13 cellular contexts compared by ENCODE assay signal in genomic region chr9:132644251-132644650, GRCh38. TPM values are rescaled to one million over a fixed set of nuclear protein-coding genes. Genes with fewer than 3 reads are reported as not detected.
DNase-seq lines count a peak whose midpoint lies in the region; ATAC-seq, FAIRE-seq and TF ChIP-seq lines count a peak whose summit lies in the region.
"Had no signal": no experiment of that assay in that cellular context is flagged by ENCODE, and none has a peak within 500 bp of the region (broad histone marks: within the 10 kb centered on the region; RNA-seq: fewer than 3 reads in every experiment).

No MANE protein-coding gene starts in this region.

- no peak for TF ChIP-seq POLR2A in A549 (IDR thresholded peaks at IDR 0.05; ENCODE audit: low read length)

- FAIRE-seq in A549 (lab: Jason Lieb, UNC), result no peak

- CTCF ChIA-PET in A549 (lab: Yijun Ruan, JAX), result interaction anchor here (0.7 to 1.6 kb wide), 4 partner anchors 9 to 224 kb away, joined by 3 to 5 read pairs (median 4); no protein-coding TSS in a partner anchor

- POLR2A ChIA-PET in A549 (lab: Yijun Ruan, JAX), result no interaction called here

- no peaks in the 10 kb centered on the region for H3K4me1 ChIP-seq in A549
- H3K4me1 ChIP-seq: adrenal gland had no signal

- no peak for TF ChIP-seq RAD21 in A549 (conservative IDR thresholded peaks at IDR 0.05 in 1 of 2, IDR thresholded peaks at IDR 0.05 in 1 of 2)

- H3K9me3 ChIP-seq in A549, result no peaks in the 10 kb centered on the region
- H3K9me3 ChIP-seq: adrenal gland had no signal

- H3K4me2 ChIP-seq in A549, result no peak overlapping the region

- TF ChIP-seq EP300 in A549 (IDR thresholded peaks at IDR 0.05), result no peak

- peak; percentile 25 to 38 for DNase-seq in A549 (ENCODE audit: low read depth in 1 of 2, low spot score in 1 of 2)
- DNase-seq in NCI-H1694 (lab: John Stamatoyannopoulos, UW), result peak; percentile 53
- peak; percentile 7 for DNase-seq in dermis blood vessel endothelial cell
- DNase-seq in mesenteric fat pad (ENCODE audit: low spot score), result no peak
- DNase-seq in NCI-H526 treated with DMSO at 0.1 percent for 48 hours (lab: John Stamatoyannopoulos, UW), result no peak
- DNase-seq: activated CD4-positive, alpha-beta T cell treated with anti-CD3 and anti-CD28 coated beads, Interleukin-2, amount 50 U/mL, for 1 hour; adrenal gland; NCI-H1092 had no signal

- ATAC-seq in A549, result peak; percentile 81 to 89; a peak in 4 of 6 replicates
- ATAC-seq in GM18873 (IDR thresholded peaks at IDR 0.05; ENCODE audit: low FRiP score, unreplicated experiment), result no peak
- ATAC-seq in GM19397 (IDR thresholded peaks at IDR 0.05; ENCODE audit: unreplicated experiment), result no peak
- ATAC-seq: esophagus mucosa, Right ventricle myocardium inferior had no signal

- H3K4me3 ChIP-seq in A549, result no peak overlapping the region
- H3K4me3 ChIP-seq: adrenal gland had no signal

- TF ChIP-seq CTCF in A549 (IDR thresholded peaks at IDR 0.05), result no peak; the same call in 2 of the 3 replicates
- TF ChIP-seq CTCF in GM12873 (IDR thresholded peaks at IDR 0.05; ENCODE audit: insufficient read depth, low read depth, low read length, missing control alignments), result peak; percentile 53

- H3K27ac ChIP-seq in A549, result no peak overlapping the region
- H3K27ac ChIP-seq: adrenal gland had no signal

- 88% methylated on average over 3 of the region's 3 CpGs for WGBS in A549 (ENCODE audit: missing lambda C conversion rate)

TF ChIP-seq in A549, 52 proteins besides CTCF, POLR2A, EP300 and RAD21:
- TF ChIP-seq HES2 (IDR thresholded peaks at IDR 0.05) (no peak), REST (IDR thresholded peaks at IDR 0.05) (no peak), FOSB (CRISPR knock-in tag; IDR thresholded peaks at IDR 0.05) (no peak), RARB (CRISPR knock-in tag; IDR thresholded peaks at IDR 0.05) (no peak), ELK1 (IDR thresholded peaks at IDR 0.05; ENCODE audit: low read depth, low read length) (no peak), ATOH8 (CRISPR knock-in tag; IDR thresholded peaks at IDR 0.05; ENCODE audit: low read depth) (no peak), HMGXB4 (CRISPR knock-in tag; IDR thresholded peaks at IDR 0.05; ENCODE audit: borderline replicate concordance) (no peak), NFE2L2 (conservative IDR thresholded peaks at IDR 0.05; ENCODE audit: low read length) (no peak), CBX8 (IDR thresholded peaks at IDR 0.05) (no peak), CEBPB (IDR thresholded peaks at IDR 0.05) (no peak), EHMT2 (IDR thresholded peaks at IDR 0.05; ENCODE audit: low read depth) (no peak), PHF8 (IDR thresholded peaks at IDR 0.05; ENCODE audit: borderline replicate concordance, low read depth) (no peak), HDAC2 (IDR thresholded peaks at IDR 0.05) (no peak)
TF ChIP-seq in A549: peak in this region for 0.

RNA-seq across cellular contexts. Expression of gene DDX31, which starts 25.5 kb away (rescaled TPM):
- polyA plus RNA-seq in A549 (2011; rRNA removed) (28.3 and 30.1 TPM in 2 replicates), A549 (2017; fragmentation: RNase III; extraction: RNeasy Plus Mini Kit Qiagen cat#74134 plus additional on column Dnase treatment) (19.3 to 21.4 TPM (median 20.0 TPM) in 3 replicates)
- polyA plus RNA-seq in A549 (2012; cell fraction: cytosol; rRNA removed), result 15.3 and 17.2 TPM in 2 replicates
- 20.5 and 25.5 TPM in 2 replicates for polyA plus RNA-seq in A549 (2012; cell fraction: nucleus; rRNA removed)
- polyA minus RNA-seq in A549 (2011; rRNA and poly(A)+ RNA removed), result 27.3 and 28.1 TPM in 2 replicates
- total RNA-seq in dermis blood vessel endothelial cell (13.1 and 15.0 TPM in 2 replicates), mesenteric fat pad (12.7 TPM)

RNA-seq across cellular contexts. Expression of gene GTF3C4, which starts 26.0 kb away (rescaled TPM):
- polyA plus RNA-seq in A549 (2011; rRNA removed) (9.0 and 13.1 TPM in 2 replicates), A549 (2017; fragmentation: RNase III; extraction: RNeasy Plus Mini Kit Qiagen cat#74134 plus additional on column Dnase treatment) (15.2 to 15.8 TPM (median 15.4 TPM) in 3 replicates)
- 3.4 and 4.4 TPM in 2 replicates for polyA plus RNA-seq in A549 (2012; cell fraction: cytosol; rRNA removed)
- polyA plus RNA-seq in A549 (2012; cell fraction: nucleus; rRNA removed), result 2.9 and 3.1 TPM in 2 replicates
- 11.4 and 12.6 TPM in 2 replicates for polyA minus RNA-seq in A549 (2011; rRNA and poly(A)+ RNA removed)
- total RNA-seq in dermis blood vessel endothelial cell (13.1 and 20.1 TPM in 2 replicates), mesenteric fat pad (9.5 TPM)

Comparison
In these comparisons a context has a peak if more than half of its experiments do, and no peak if none do; other contexts are left out.
1. ATAC-seq: peak in A549 (2 of 2); none in GM18873 (single experiment) and GM19397 (single experiment).
2. DNase-seq: peak in A549 (2 of 2), NCI-H1694 (single experiment) and dermis blood vessel endothelial cell (single experiment); none in mesenteric fat pad (single experiment) and NCI-H526 treated with DMSO at 0.1 percent for 48 hours (single experiment).